Comparison of ENCODE assay signal across 24 cellular contexts in the genomic region with DNA sequence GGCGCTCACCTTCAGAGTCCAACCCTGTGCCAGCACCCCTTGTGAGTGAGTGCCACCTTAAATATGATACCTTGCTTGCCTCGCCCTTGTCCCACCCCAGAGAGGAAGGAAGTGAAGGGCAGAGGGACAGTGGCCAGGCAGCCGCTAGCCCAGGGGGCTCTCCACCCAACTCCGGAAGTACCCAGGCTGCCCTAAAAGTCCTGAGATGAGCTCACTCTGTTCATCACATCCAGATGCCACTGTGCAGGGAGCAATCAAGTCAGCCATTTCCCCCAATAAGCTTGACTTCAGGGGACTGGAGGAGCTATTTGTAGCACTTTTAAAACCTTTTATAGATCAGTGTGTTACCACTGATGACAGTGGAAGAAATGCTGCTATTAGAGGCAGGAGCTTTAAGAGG. TPM values are rescaled to one million over a fixed set of nuclear protein-coding genes. Genes with fewer than 3 reads are reported as not detected.
DNase-seq lines count a peak whose midpoint lies in the region; ATAC-seq, FAIRE-seq and TF ChIP-seq lines count a peak whose summit lies in the region.
"Had no signal": no experiment of that assay in that cellular context is flagged by ENCODE, and none has a peak within 500 bp of the region (broad histone marks: within the 10 kb centered on the region; RNA-seq: fewer than 3 reads in every experiment).

No MANE protein-coding gene starts in this region.

- no peak overlapping the region for H2BK120ac ChIP-seq in trophoblast cell (ENCODE audit: insufficient read depth, low read length, poor library complexity)

- H3K23ac ChIP-seq in trophoblast cell (ENCODE audit: low read length), result no peak overlapping the region

- H3K4me3 Mint-ChIP-seq in astrocyte (ENCODE audit: unreplicated experiment) (no peak overlapping the region), chondrocyte (ENCODE audit: unreplicated experiment) (no peak overlapping the region)
- H3K4me3 Mint-ChIP-seq: B cell, CD14-positive monocyte, GM23338 had no signal

- H3K27me3 Mint-ChIP-seq in astrocyte (ENCODE audit: low read depth, unreplicated experiment), result no peaks in the 10 kb centered on the region
- H3K27me3 Mint-ChIP-seq in chondrocyte (ENCODE audit: low read depth), result no peaks in the 10 kb centered on the region

- H4K91ac ChIP-seq in trophoblast cell (ENCODE audit: low read depth, low read length), result no peak overlapping the region

- no peak overlapping the region for H2AFZ ChIP-seq in HCT116 (ENCODE audit: low read depth, low read length, poor library complexity, severe bottlenecking)
- no peak overlapping the region for H2AFZ ChIP-seq in PC-9
- no peak overlapping the region for H2AFZ ChIP-seq in astrocyte (ENCODE audit: low read depth, low read length)
- H2AFZ ChIP-seq in trophoblast cell (ENCODE audit: insufficient read depth, low read length, poor library complexity), result no peak overlapping the region
- H2AFZ ChIP-seq: GM23338 had no signal

- H3K36me3 ChIP-seq in HCT116 (ENCODE audit: control insufficient read depth in 1 of 2, insufficient read depth in 2 of 2, low read length in 2 of 2), result no peaks in the 10 kb centered on the region
- no peaks in the 10 kb centered on the region for H3K36me3 ChIP-seq in PC-9 (ENCODE audit: low read depth)
- no peaks in the 10 kb centered on the region for H3K36me3 ChIP-seq in astrocyte (ENCODE audit: insufficient read depth, low read length)
- H3K36me3 ChIP-seq in trophoblast cell (ENCODE audit: control insufficient read depth in 1 of 2, insufficient read depth in 2 of 2, low read length in 2 of 2), result peaks cover 0 to 5% of the 10 kb centered on the region in 2 experiments
- H3K36me3 ChIP-seq: HAP-1, Peyer's patch had no signal

- H2BK5ac ChIP-seq in trophoblast cell (ENCODE audit: low read depth, low read length, poor library complexity), result no peak overlapping the region

- no peak overlapping the region for H3K14ac ChIP-seq in trophoblast cell (ENCODE audit: low read length)

- no peak for TF ChIP-seq RAD21 in HCT116 (IDR thresholded peaks at IDR 0.05; ENCODE audit: low read depth)

- H4K20me1 ChIP-seq in HCT116 (ENCODE audit: insufficient read depth) (no peaks in the 10 kb centered on the region), PC-9 (ENCODE audit: insufficient read depth) (no peaks in the 10 kb centered on the region), astrocyte (ENCODE audit: insufficient read depth, low read length) (no peaks in the 10 kb centered on the region)

- no TSS peak for BruUV-seq in HCT116 (replicated peaks; lab: Mats Ljungman, UMichigan)
- BruUV-seq in PC-9 (replicated peaks; lab: Mats Ljungman, UMichigan), result no TSS peak

- H3K27ac Mint-ChIP-seq in astrocyte (ENCODE audit: unreplicated experiment) (peak overlapping the region; percentile 55), chondrocyte (ENCODE audit: unreplicated experiment) (no peak overlapping the region)
- H3K27ac Mint-ChIP-seq: B cell, CD14-positive monocyte, GM23338 had no signal

- no peak overlapping the region for H4K12ac ChIP-seq in trophoblast cell (ENCODE audit: low read depth, low read length)

- H3K79me2 ChIP-seq in HCT116 (ENCODE audit: insufficient read depth, low read length), result no peaks in the 10 kb centered on the region
- no peaks in the 10 kb centered on the region for H3K79me2 ChIP-seq in PC-9 (ENCODE audit: low read depth)
- no peaks in the 10 kb centered on the region for H3K79me2 ChIP-seq in astrocyte (ENCODE audit: insufficient read depth, low read length)
- H3K79me2 ChIP-seq in trophoblast cell (ENCODE audit: control insufficient read depth, insufficient read depth, low read length, poor library complexity), result peaks cover 2% of the 10 kb centered on the region

- H3K27me3 ChIP-seq in HCT116 (ENCODE audit: insufficient read depth, low read length) (no peaks in the 10 kb centered on the region), PC-9 (ENCODE audit: insufficient read depth, low read depth) (no peaks in the 10 kb centered on the region), astrocyte (ENCODE audit: insufficient read depth, low read length) (no peaks in the 10 kb centered on the region), trophoblast cell (ENCODE audit: insufficient read depth, low read length) (no peaks in the 10 kb centered on the region)
- H3K27me3 ChIP-seq: Peyer's patch had no signal

- H3K4me2 ChIP-seq in HCT116 (ENCODE audit: low read length) (peak overlapping the region; percentile 18; the same call in 1 of the 2 replicates), PC-9 (peak overlapping the region; percentile 25), astrocyte (ENCODE audit: low read length) (no peak overlapping the region), trophoblast cell (ENCODE audit: low read length) (no peak overlapping the region)
- H3K4me2 ChIP-seq: A549, GM23338 had no signal

- RAD21 ChIA-PET in HCT116 (lab: Charles Lee; ENCODE audit: low non-redundant PET in 1 of 2, low total read pairs in 2 of 2, uncharacterized antibody in 2 of 2, unreplicated experiment in 2 of 2), result no interaction called here

- H3K79me1 ChIP-seq in trophoblast cell (ENCODE audit: low read length), result peaks cover 16% of the 10 kb centered on the region

- DNase-seq in HCT116 (ENCODE audit: low read depth, low spot score), result no peak
- DNase-seq in PC-9, result peak in 1 of 2 experiments; percentile 16
- no peak for DNase-seq in astrocyte (ENCODE audit: low read depth)
- no peak for DNase-seq in trophoblast cell
- DNase-seq in activated CD4-positive, alpha-beta T cell treated with anti-CD3 and anti-CD28 coated beads for 48 hours, result no peak
- no peak for DNase-seq in chondrocyte (ENCODE audit: low spot score)
- DNase-seq in medulla oblongata (ENCODE audit: extremely low spot score), result no peak
- DNase-seq: DMS53, MM.1S, NCI-H1092, NCI-H1436, NCI-H2029 treated with DMSO at 0.1 percent for 48 hours, NCI-H226, NCI-H510A treated with DMSO at 0.1 percent for 48 hours, NCI-H748 treated with DMSO at 0.1 percent for 48 hours, SHP77 had no signal

- intact Hi-C loops in HCT116 (cut with micrococcal nuclease) (no loop called here), PC-9 (cut with micrococcal nuclease; ENCODE audit: unreplicated experiment) (no loop called here)

- H3K4me3 ChIP-seq in HCT116 (replicated peaks in 1 of 2; ENCODE audit: low read depth in 1 of 2, low read length in 2 of 2) (no peak overlapping the region), PC-9 (no peak overlapping the region), astrocyte (ENCODE audit: insufficient read depth, low read depth, low read length) (no peak overlapping the region), trophoblast cell (ENCODE audit: low read depth, low read length) (no peak overlapping the region)
- H3K4me3 ChIP-seq: A549, GM23338, HAP-1, K562, Peyer's patch had no signal

- no peak overlapping the region for H3K18ac ChIP-seq in trophoblast cell (ENCODE audit: low read length)

- WGBS in trophoblast cell (ENCODE audit: extremely low coverage, insufficient coverage, insufficient read length), result no CpG with 5 or more reads among the region's 4 CpGs

- H3K4me1 Mint-ChIP-seq in astrocyte (ENCODE audit: low read depth, unreplicated experiment), result peaks cover 26% of the 10 kb centered on the region
- H3K4me1 Mint-ChIP-seq in chondrocyte (ENCODE audit: low read depth), result peaks cover 27% of the 10 kb centered on the region
- H3K4me1 Mint-ChIP-seq: B cell, CD14-positive monocyte had no signal

- H3K4me1 ChIP-seq in HCT116 (ENCODE audit: control insufficient read depth in 1 of 2, insufficient read depth in 2 of 2, low read length in 2 of 2), result peaks cover 20 to 53% of the 10 kb centered on the region in 2 experiments
- peaks cover 56% of the 10 kb centered on the region for H3K4me1 ChIP-seq in PC-9 (replicated peaks; ENCODE audit: insufficient read depth)
- peaks cover 42% of the 10 kb centered on the region for H3K4me1 ChIP-seq in astrocyte (ENCODE audit: insufficient read depth, low read length)
- peaks cover 16 to 25% of the 10 kb centered on the region in 2 experiments for H3K4me1 ChIP-seq in trophoblast cell (ENCODE audit: control insufficient read depth in 1 of 2, insufficient read depth in 2 of 2, low read length in 2 of 2)
- H3K4me1 ChIP-seq: HAP-1, Peyer's patch had no signal

- H3K36me3 Mint-ChIP-seq in astrocyte (ENCODE audit: low read depth, unreplicated experiment), result peaks cover 3% of the 10 kb centered on the region
- peaks cover 2% of the 10 kb centered on the region for H3K36me3 Mint-ChIP-seq in chondrocyte (ENCODE audit: low read depth)
- H3K36me3 Mint-ChIP-seq: CD14-positive monocyte had no signal

- H3K9ac ChIP-seq in HCT116 (ENCODE audit: low read length) (no peak overlapping the region), astrocyte (ENCODE audit: low read length) (no peak overlapping the region), trophoblast cell (ENCODE audit: low read length) (no peak overlapping the region)

- no peak overlapping the region for H3K27ac ChIP-seq in HCT116 (ENCODE audit: low read depth, low read length)
- H3K27ac ChIP-seq in PC-9, result no peak overlapping the region
- no peak overlapping the region for H3K27ac ChIP-seq in astrocyte (ENCODE audit: low read depth, low read length)
- no peak overlapping the region for H3K27ac ChIP-seq in trophoblast cell (ENCODE audit: low read depth, low read length)
- H3K27ac ChIP-seq: Peyer's patch had no signal

- H3K9me2 ChIP-seq in HCT116 (ENCODE audit: insufficient read depth) (no peaks in the 10 kb centered on the region), PC-9 (ENCODE audit: insufficient read depth) (no peaks in the 10 kb centered on the region)

- no peak for TF ChIP-seq POLR2A in HCT116 (IDR thresholded peaks at IDR 0.05; ENCODE audit: borderline replicate concordance, extremely low read depth, insufficient read depth, insufficient read length)

- H4K8ac ChIP-seq in trophoblast cell (ENCODE audit: low read depth, low read length), result no peak overlapping the region

- POLR2A ChIA-PET in HCT116 (lab: Charles Lee) (no interaction called here), PC-9 (lab: Charles Lee; ENCODE audit: unreplicated experiment) (no interaction called here)

- no peaks in the 10 kb centered on the region for H3K9me3 ChIP-seq in HCT116 (ENCODE audit: control insufficient read depth in 1 of 2, insufficient read depth in 1 of 2, low read depth in 1 of 2, low read length in 2 of 2)
- H3K9me3 ChIP-seq in PC-9 (ENCODE audit: insufficient read depth, low read depth), result no peaks in the 10 kb centered on the region; the same call in 1 of the 2 replicates
- peaks cover 12% of the 10 kb centered on the region for H3K9me3 ChIP-seq in astrocyte (ENCODE audit: insufficient read depth, low read depth, low read length)
- H3K9me3 ChIP-seq in trophoblast cell (ENCODE audit: insufficient read depth, low read depth, low read length), result peaks cover 13% of the 10 kb centered on the region
- H3K9me3 ChIP-seq: A549, HAP-1, Peyer's patch had no signal

- no peaks in the 10 kb centered on the region for H3K9me3 Mint-ChIP-seq in astrocyte (ENCODE audit: unreplicated experiment)
- no peaks in the 10 kb centered on the region for H3K9me3 Mint-ChIP-seq in chondrocyte (ENCODE audit: low read depth)
- H3K9me3 Mint-ChIP-seq: CD14-positive monocyte had no signal

- TF ChIP-seq CTCF in HCT116 (IDR thresholded peaks at IDR 0.05 in 2 of 3, conservative IDR thresholded peaks at IDR 0.05 in 1 of 3; ENCODE audit: borderline replicate concordance in 1 of 3, insufficient read depth in 1 of 3, low read depth in 2 of 3, low read length in 2 of 3) (no peak), PC-9 (conservative IDR thresholded peaks at IDR 0.05) (no peak), astrocyte (IDR thresholded peaks at IDR 0.05; ENCODE audit: insufficient read depth, low read depth, low read length) (no peak), chondrocyte (IDR thresholded peaks at IDR 0.05) (no peak)

- no peak for ATAC-seq in HCT116
- ATAC-seq: A549, GM23338, K562 had no signal

- H2BK12ac ChIP-seq in trophoblast cell (ENCODE audit: low read length), result peak overlapping the region; percentile 7

- no peak overlapping the region for H3K4ac ChIP-seq in trophoblast cell (ENCODE audit: low read depth, low read length)

- CTCF ChIA-PET in HCT116 (lab: Charles Lee), result no interaction called here
- CTCF ChIA-PET in PC-9 (lab: Charles Lee), result no interaction called here

- no peak for FAIRE-seq in astrocyte (lab: Jason Lieb, UNC)
- FAIRE-seq: A549, D721Med, K562 had no signal

- H3F3A ChIP-seq in PC-9 (ENCODE audit: insufficient read depth, low read depth), result peaks cover 20% of the 10 kb centered on the region; the same call in 1 of the 2 replicates

- H2AK5ac ChIP-seq in trophoblast cell (ENCODE audit: low read length), result peak overlapping the region; percentile 32

RNA-seq across cellular contexts. Expression of gene STX16, which starts 25.0 kb away (rescaled TPM):
- total RNA-seq in HCT116 (2021; ENCODE audit: unreplicated experiment), result 55.1 TPM
- 48.5 and 50.3 TPM in 2 replicates for polyA plus RNA-seq in HCT116 (2012)
- total RNA-seq in PC-9 (2021), result 76.3 and 85.5 TPM in 2 replicates
- total RNA-seq in astrocyte, result 54.3 and 59.3 TPM in 2 replicates
- 26.9 and 28.5 TPM in 2 replicates for polyA plus RNA-seq in trophoblast cell (2013)
- total RNA-seq in chondrocyte, result 44.5 to 58.1 TPM (median 50.4 TPM) in 3 replicates

Comparison
In these comparisons a context has a peak if more than half of its experiments do, and no peak if none do; other contexts are left out.
1. H3K4me2 ChIP-seq: peak in HCT116 (single experiment) and PC-9 (single experiment); none in astrocyte (single experiment) and trophoblast cell (single experiment).